In genomic region chr2:87740932-87741331, GRCh38 we compare ENCODE assay signal across 2 cellular contexts. TPM values are rescaled to one million over a fixed set of nuclear protein-coding genes. Genes with fewer than 3 reads are reported as not detected.
"Had no signal": no experiment of that assay in that cellular context is flagged by ENCODE, and none has a peak within 500 bp of the region (broad histone marks: within the 10 kb centered on the region; RNA-seq: fewer than 3 reads in every experiment).

No MANE protein-coding gene starts in this region.

RNA-seq across cellular contexts. Expression of gene PLGLB2, which starts 7.0 kb away (rescaled TPM):
- total RNA-seq: HT-29 had no signal
- polyA plus RNA-seq: IgD-negative memory B cell had no signal
